ENCODE assay signal across 2 cellular contexts in the genomic region with DNA sequence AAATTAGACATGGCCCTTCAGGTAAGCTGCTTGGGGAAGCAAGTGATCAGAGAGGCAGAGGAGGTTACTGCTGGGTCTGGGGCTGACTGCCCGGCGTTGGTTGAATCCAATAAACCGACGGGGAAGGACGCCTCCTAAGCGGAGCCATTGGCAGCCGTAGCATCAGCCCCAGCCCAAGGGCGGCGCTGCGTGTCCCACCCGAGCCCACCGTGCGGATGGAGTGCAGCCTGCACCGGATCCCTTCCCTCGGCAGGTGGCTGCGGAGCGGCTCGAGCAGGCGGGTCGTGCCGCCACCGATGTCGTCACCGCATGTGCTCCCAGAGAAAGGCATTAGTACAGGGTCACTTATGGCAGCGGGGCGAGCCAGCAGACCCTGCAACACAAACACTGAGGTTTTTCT.
TF ChIP-seq lines count a peak whose summit lies in the region.

No MANE protein-coding gene starts in this region.

TF ChIP-seq in IMR-90, 13 proteins besides CTCF, POLR2A, EP300 and RAD21:
- TF ChIP-seq ELK1 (IDR thresholded peaks at IDR 0.05; ENCODE audit: borderline replicate concordance, low read depth, low read length) (no peak), MXI1 (IDR thresholded peaks at IDR 0.05; ENCODE audit: borderline replicate concordance, low read depth, low read length) (no peak), RCOR1 (IDR thresholded peaks at IDR 0.05; ENCODE audit: insufficient replicate concordance, low read length) (no peak), CEBPB (IDR thresholded peaks at IDR 0.05; ENCODE audit: low read depth, low read length) (no peak), MAZ (IDR thresholded peaks at IDR 0.05; ENCODE audit: borderline replicate concordance, low read depth, low read length) (no peak), MAFK (IDR thresholded peaks at IDR 0.05; ENCODE audit: low read depth, low read length) (no peak), NFE2L2 (IDR thresholded peaks at IDR 0.05; ENCODE audit: low read depth, low read length) (no peak), SMC3 (IDR thresholded peaks at IDR 0.05; ENCODE audit: low read depth, low read length) (no peak), CHD1 (IDR thresholded peaks at IDR 0.05; ENCODE audit: low read depth, low read length) (no peak), RFX5 (IDR thresholded peaks at IDR 0.05; ENCODE audit: low read depth, low read length) (no peak), BHLHE40 (IDR thresholded peaks at IDR 0.05; ENCODE audit: low read depth, low read length) (no peak), FOS (IDR thresholded peaks at IDR 0.05; ENCODE audit: low read depth, low read length) (no peak), USF2 (IDR thresholded peaks at IDR 0.05; ENCODE audit: low read depth, low read length) (no peak)

TF ChIP-seq in H1, 55 proteins besides CTCF, POLR2A, EP300 and RAD21:
- TF ChIP-seq, protein P1, sequence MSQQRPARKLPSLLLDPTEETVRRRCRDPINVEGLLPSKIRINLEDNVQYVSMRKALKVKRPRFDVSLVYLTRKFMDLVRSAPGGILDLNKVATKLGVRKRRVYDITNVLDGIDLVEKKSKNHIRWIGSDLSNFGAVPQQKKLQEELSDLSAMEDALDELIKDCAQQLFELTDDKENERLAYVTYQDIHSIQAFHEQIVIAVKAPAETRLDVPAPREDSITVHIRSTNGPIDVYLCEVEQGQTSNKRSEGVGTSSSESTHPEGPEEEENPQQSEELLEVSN (IDR thresholded peaks at IDR 0.05), result peak; percentile 97
- TF ChIP-seq TBP (IDR thresholded peaks at IDR 0.05; ENCODE audit: low read depth, low read length), result peak; percentile 84
- peak; percentile 61 for TF ChIP-seq ASH2L (IDR thresholded peaks at IDR 0.05; ENCODE audit: low read length)
- TF ChIP-seq ATF2 (IDR thresholded peaks at IDR 0.05; ENCODE audit: low read length), result peak; percentile 93
- no peak for TF ChIP-seq KDM1A (IDR thresholded peaks at IDR 0.05; ENCODE audit: borderline replicate concordance, low read length)
- no peak for TF ChIP-seq CHD2 (IDR thresholded peaks at IDR 0.05; ENCODE audit: low read length)
- peak in 1 of 2 experiments; percentile 77; a peak in 2 of 4 replicates for TF ChIP-seq HDAC2 (IDR thresholded peaks at IDR 0.05; ENCODE audit: borderline replicate concordance in 1 of 2, low read depth in 2 of 2, low read length in 2 of 2)
- TF ChIP-seq SIN3A (conservative IDR thresholded peaks at IDR 0.05 in 1 of 2, IDR thresholded peaks at IDR 0.05 in 1 of 2; ENCODE audit: low read depth in 1 of 2, low read length in 2 of 2), result no peak
- no peak for TF ChIP-seq SIX5 (IDR thresholded peaks at IDR 0.05; ENCODE audit: low read depth, low read length)
- peak; percentile 81 for TF ChIP-seq YY1 (IDR thresholded peaks at IDR 0.05; ENCODE audit: low read depth, low read length)
- TF ChIP-seq JUND (IDR thresholded peaks at IDR 0.05; ENCODE audit: low read length), result peak; percentile 66; the same call in 1 of the 2 replicates
- 0 out of 2 replicates have a peak, but pooled peaks have one; percentile 53 for TF ChIP-seq TCF12 (IDR thresholded peaks at IDR 0.05; ENCODE audit: low read depth, low read length)
- peak; percentile 99 for TF ChIP-seq MAX (IDR thresholded peaks at IDR 0.05)
- TF ChIP-seq POLR2AphosphoS5 (IDR thresholded peaks at IDR 0.05; ENCODE audit: low read depth, low read length), result peak; percentile 57; the same call in 1 of the 2 replicates
- peak; percentile 87 for TF ChIP-seq CREB1 (IDR thresholded peaks at IDR 0.05)
- peak; percentile 52; the same call in 1 of the 2 replicates for TF ChIP-seq TEAD4 (IDR thresholded peaks at IDR 0.05; ENCODE audit: low read depth, low read length)
- TF ChIP-seq TAF1 (IDR thresholded peaks at IDR 0.05; ENCODE audit: low read depth, low read length), result peak; percentile 63; the same call in 1 of the 2 replicates
- no peak for TF ChIP-seq USF2 (IDR thresholded peaks at IDR 0.05; ENCODE audit: low read length)
